In genomic region chr7:127650842-127651555, GRCh38 we compare ENCODE assay signal across 8 cellular contexts. TPM values are rescaled to one million over a fixed set of nuclear protein-coding genes. Genes with fewer than 3 reads are reported as not detected.
DNase-seq lines count a peak whose midpoint lies in the region; ATAC-seq, FAIRE-seq and TF ChIP-seq lines count a peak whose summit lies in the region.

No MANE protein-coding gene starts in this region.

- H3F3A ChIP-seq in smooth muscle cell (ENCODE audit: low read depth): no peaks in the 10 kb centered on the region

- H3K4me3 ChIP-seq in LNCaP clone FGC (ENCODE audit: low read depth, low read length) (peak overlapping the region; percentile 99), hepatocyte (peak overlapping the region; percentile 13), smooth muscle cell (peak overlapping the region; percentile 54)

- TF ChIP-seq CTCF in LNCaP clone FGC (IDR thresholded peaks at IDR 0.05; ENCODE audit: control insufficient read depth, extremely low read depth, insufficient read depth) (no peak), hepatocyte (IDR thresholded peaks at IDR 0.05; ENCODE audit: poor library complexity) (no peak), smooth muscle cell (IDR thresholded peaks at IDR 0.05; ENCODE audit: borderline replicate concordance, insufficient read depth, poor library complexity, severe bottlenecking) (no peak)

- FAIRE-seq in GM12891 (lab: Jason Lieb, UNC): peak; percentile 38

- H3K9me2 ChIP-seq in hepatocyte (replicated peaks; ENCODE audit: insufficient read depth): no peaks in the 10 kb centered on the region

- 46 to 51% (median 48%) methylated on average over 29 of the region's 29 CpGs for WGBS in adipose tissue, 3 donors
- WGBS in hepatocyte (ENCODE audit: low lambda C conversion rate, missing lambda C conversion rate): 48% methylated on average over 28 of the region's 29 CpGs
- 41% methylated on average over 29 of the region's 29 CpGs for WGBS in smooth muscle cell (ENCODE audit: low lambda C conversion rate)

- H3K79me2 ChIP-seq in hepatocyte: peaks cover 37% of the 10 kb centered on the region
- peaks cover 39% of the 10 kb centered on the region for H3K79me2 ChIP-seq in smooth muscle cell (ENCODE audit: low read depth)

- H3K27me3 ChIP-seq in hepatocyte (no peaks in the 10 kb centered on the region), smooth muscle cell (ENCODE audit: low read depth) (no peaks in the 10 kb centered on the region)

- H3K27ac ChIP-seq in adipose tissue (ENCODE audit: low read depth, low read length) (peak overlapping the region; percentile 21), hepatocyte (peak overlapping the region; percentile 97), smooth muscle cell (ENCODE audit: low read depth) (peak overlapping the region; percentile 97)

- H4K20me1 ChIP-seq in hepatocyte (ENCODE audit: insufficient read depth, poor library complexity, severe bottlenecking) (peaks cover 30% of the 10 kb centered on the region), smooth muscle cell (ENCODE audit: low read depth) (peaks cover 33% of the 10 kb centered on the region)

- H2AFZ ChIP-seq in hepatocyte: peak overlapping the region; percentile 59
- peak overlapping the region; percentile 94 for H2AFZ ChIP-seq in smooth muscle cell (ENCODE audit: low read depth)

- H3K36me3 ChIP-seq in hepatocyte (replicated peaks; ENCODE audit: insufficient read depth, low read depth): no peaks in the 10 kb centered on the region
- no peaks in the 10 kb centered on the region for H3K36me3 ChIP-seq in smooth muscle cell (ENCODE audit: low read depth)

- TF ChIP-seq POLR2A in GM12891 (IDR thresholded peaks at IDR 0.05; ENCODE audit: low read depth, low read length): no peak

- peak overlapping the region; percentile 95 for H3K9ac ChIP-seq in smooth muscle cell (ENCODE audit: low read depth)

- DNase-seq in GM12891 (ENCODE audit: insufficient read length, low spot score) (no peak), LNCaP clone FGC (ENCODE audit: low read depth) (no peak), hepatocyte (ENCODE audit: low spot score) (no peak), smooth muscle cell (lab: John Stamatoyannopoulos, UW; ENCODE audit: unreplicated experiment) (no peak), UCSD-AML1 (lab: John Stamatoyannopoulos, UW; ENCODE audit: unreplicated experiment) (no peak)

- no peak for ATAC-seq in GM21619 (IDR thresholded peaks at IDR 0.05; ENCODE audit: unreplicated experiment)
- no peak for ATAC-seq in GM21423 (IDR thresholded peaks at IDR 0.05; ENCODE audit: unreplicated experiment)

- H3K4me2 ChIP-seq in hepatocyte: peak overlapping the region; percentile 72
- peak overlapping the region; percentile 83 for H3K4me2 ChIP-seq in smooth muscle cell

- H3K9me3 ChIP-seq in hepatocyte (ENCODE audit: low read depth) (no peaks in the 10 kb centered on the region), smooth muscle cell (replicated peaks; ENCODE audit: low read depth) (no peaks in the 10 kb centered on the region)

- H3K4me1 ChIP-seq in hepatocyte (ENCODE audit: insufficient read depth) (peaks cover 33% of the 10 kb centered on the region), smooth muscle cell (ENCODE audit: low read depth) (peaks cover 33% of the 10 kb centered on the region)

TF ChIP-seq in GM12891, 5 proteins besides CTCF, POLR2A, EP300 and RAD21:
- TF ChIP-seq POLR2AphosphoS5 (IDR thresholded peaks at IDR 0.05; ENCODE audit: low read depth, low read length) (no peak; the same call in 1 of the 2 replicates), POU2F2 (IDR thresholded peaks at IDR 0.05; ENCODE audit: low read depth, low read length) (no peak), PAX5 (IDR thresholded peaks at IDR 0.05; ENCODE audit: insufficient read depth, low read length, severe bottlenecking) (no peak), SPI1 (IDR thresholded peaks at IDR 0.05; ENCODE audit: low read depth, low read length) (no peak)

RNA-seq across cellular contexts. Expression of gene SND1, which starts 1.0 kb away (rescaled TPM):
- 138 TPM for polyA plus RNA-seq in GM12891 (2012; ENCODE audit: low read depth, missing spikeins)
- 100 to 1,000 TPM in 1 of 3 donors, 10 to 100 TPM in 2; 67.1 to 171 (median 69.6) TPM for polyA plus RNA-seq in adipose tissue
- 200 and 205 TPM in 2 replicates for total RNA-seq in hepatocyte
- 130 and 141 TPM in 2 replicates for polyA plus RNA-seq in hepatocyte
- total RNA-seq in smooth muscle cell: 129 and 187 TPM in 2 replicates
- polyA plus RNA-seq in smooth muscle cell: 134 and 136 TPM in 2 replicates

RNA-seq across cellular contexts. Expression of gene PAX4, which starts 33.1 kb away (rescaled TPM):
- 0.05 TPM for polyA plus RNA-seq in GM12891 (2012; ENCODE audit: low read depth, missing spikeins)
- polyA plus RNA-seq in adipose tissue: not detected
- 0.24 and 0.30 TPM in 2 replicates for total RNA-seq in hepatocyte
- 0.65 and 0.66 TPM in 2 replicates for polyA plus RNA-seq in hepatocyte
- total RNA-seq in smooth muscle cell: not detected in 2 replicates
- polyA plus RNA-seq in smooth muscle cell: not detected in 2 replicates

RNA-seq across cellular contexts. Expression of gene FSCN3, which starts 57.5 kb away (rescaled TPM):
- polyA plus RNA-seq in GM12891 (2012; ENCODE audit: low read depth, missing spikeins): 0.40 TPM
- polyA plus RNA-seq in adipose tissue (under 1 TPM in 2 of 3 donors, not detected in 1; 0.10 to 0.15 TPM), hepatocyte (not detected in 2 replicates), smooth muscle cell (1.3 TPM in 1 of 2 replicates, not detected in the other)
- total RNA-seq in hepatocyte (0.96 and 1.7 TPM in 2 replicates), smooth muscle cell (0.94 and 4.0 TPM in 2 replicates)

Comparison
In these comparisons a context has a peak if more than half of its experiments do, and no peak if none do; other contexts are left out.
1. H3K4me3 ChIP-seq: peak in every context shown above with its lines; median percentile 99 in LNCaP clone FGC; 54 in smooth muscle cell; 13 in hepatocyte.
2. H3K27ac ChIP-seq: peak in every context shown above with its lines; median percentile 97 in hepatocyte; 97 in smooth muscle cell; 21 in adipose tissue.